ENCODE assay signal across 24 cellular contexts in genomic region chr6:15518878-15519277, GRCh38.
DNase-seq lines count a peak whose midpoint lies in the region; ATAC-seq and TF ChIP-seq lines count a peak whose summit lies in the region.
"Had no signal": no experiment of that assay in that cellular context is flagged by ENCODE, and none has a peak within 500 bp of the region (broad histone marks: within the 10 kb centered on the region; RNA-seq: fewer than 3 reads in every experiment).

No MANE protein-coding gene starts in this region.

- peaks cover 0 to 4% (median 1%) of the 10 kb centered on the region in 4 donors for H3K4me1 Mint-ChIP-seq in CD4-positive, CD25-positive, alpha-beta regulatory T cell
- H3K4me1 Mint-ChIP-seq in activated B cell treated with CpG ODN at 0.5 μM for 24 hours: no peaks in the 10 kb centered on the region
- H3K4me1 Mint-ChIP-seq in natural killer cell treated with Interleukin-12 subunit alpha and Interleukin-12 subunit beta and Interleukin-15 and Interleukin-18, amount 100 ng/mL, for 72 hours (ENCODE audit: low read depth in 2 of 2): peaks cover 44 to 46% of the 10 kb centered on the region in 2 donors

- H3K27me3 Mint-ChIP-seq in CD4-positive, CD25-positive, alpha-beta regulatory T cell: no peaks in the 10 kb centered on the region
- no peaks in the 10 kb centered on the region for H3K27me3 Mint-ChIP-seq in activated B cell treated with CpG ODN at 0.5 μM for 24 hours
- no peaks in the 10 kb centered on the region for H3K27me3 Mint-ChIP-seq in natural killer cell treated with Interleukin-12 subunit alpha and Interleukin-12 subunit beta and Interleukin-15 and Interleukin-18, amount 100 ng/mL, for 72 hours
- H3K27me3 Mint-ChIP-seq: activated CD4-positive, alpha-beta memory T cell treated with anti-CD3 and anti-CD28 coated beads, Interleukin-2, amount 10 ng/mL, durations not matched to agents 7 days and 5 days; B cell had no signal

- CTCF ChIA-PET in activated B cell treated with CpG ODN at 0.5 μM for 24 hours (lab: Charles Lee): interaction anchor here (0.8 kb wide), 1 partner anchor 213 kb away, joined by 3 read pairs; no protein-coding TSS in a partner anchor

- peaks cover 80% of the 10 kb centered on the region for H3K36me3 ChIP-seq in CD4-positive, CD25-positive, alpha-beta regulatory T cell (ENCODE audit: control insufficient read depth, insufficient read depth, low read length)

- DNase-seq in DMS53 (lab: John Stamatoyannopoulos, UW) (peak; percentile 47), DMS53 treated with DMSO at 0.1 percent for 48 hours (lab: John Stamatoyannopoulos, UW; ENCODE audit: unreplicated experiment) (no peak), activated B cell treated with CpG ODN at 0.5 μM for 24 hours (no peak), SHP77 treated with DMSO at 0.1 percent for 48 hours (lab: John Stamatoyannopoulos, UW) (no peak), DMS114 treated with DMSO at 0.1 percent for 48 hours (lab: John Stamatoyannopoulos, UW; ENCODE audit: unreplicated experiment) (no peak)
- DNase-seq in CD4-positive, CD25-positive, alpha-beta regulatory T cell: no peak
- DNase-seq in natural killer cell treated with Interleukin-12 subunit alpha and Interleukin-12 subunit beta and Interleukin-15 and Interleukin-18, amount 100 ng/mL, for 72 hours (ENCODE audit: low spot score): no peak
- DNase-seq: 8988T; activated CD4-positive, alpha-beta memory T cell treated with anti-CD3 and anti-CD28 coated beads, Interleukin-2, amount 10 ng/mL, durations not matched to agents 7 days and 5 days; erythroblast; KBM-7; mesendoderm; NCI-H1694; NCI-H446; stimulated activated CD4-positive, alpha-beta T cell treated with anti-CD3 and anti-CD28 coated beads, Interleukin-4, amount 100 ng/mL, for 1 hour; upper lobe of left lung had no signal

- no peak overlapping the region for H3K4me3 Mint-ChIP-seq in CD4-positive, CD25-positive, alpha-beta regulatory T cell
- H3K4me3 Mint-ChIP-seq in activated B cell treated with CpG ODN at 0.5 μM for 24 hours: no peak overlapping the region
- no peak overlapping the region for H3K4me3 Mint-ChIP-seq in natural killer cell treated with Interleukin-12 subunit alpha and Interleukin-12 subunit beta and Interleukin-15 and Interleukin-18, amount 100 ng/mL, for 72 hours
- H3K4me3 Mint-ChIP-seq: activated CD4-positive, alpha-beta memory T cell treated with anti-CD3 and anti-CD28 coated beads, Interleukin-2, amount 10 ng/mL, durations not matched to agents 7 days and 5 days; B cell; nephron had no signal

- no peaks in the 10 kb centered on the region for H3K27me3 ChIP-seq in CD4-positive, CD25-positive, alpha-beta regulatory T cell (ENCODE audit: control insufficient read depth, insufficient read depth, low read length)
- H3K27me3 ChIP-seq: cardiac muscle cell, dorsolateral prefrontal cortex, upper lobe of left lung had no signal

- H3K27ac ChIP-seq in CD4-positive, CD25-positive, alpha-beta regulatory T cell (ENCODE audit: insufficient read depth, low read length, poor library complexity, severe bottlenecking): no peak overlapping the region
- H3K27ac ChIP-seq: cardiac muscle cell, HL-60, prostate gland, skin epidermis, upper lobe of left lung had no signal

- peak overlapping the region in 2 of 3 donors; percentile 1 to 58 for H3K27ac Mint-ChIP-seq in CD4-positive, CD25-positive, alpha-beta regulatory T cell
- peak overlapping the region; percentile 31 for H3K27ac Mint-ChIP-seq in activated B cell treated with CpG ODN at 0.5 μM for 24 hours
- H3K27ac Mint-ChIP-seq in natural killer cell treated with Interleukin-12 subunit alpha and Interleukin-12 subunit beta and Interleukin-15 and Interleukin-18, amount 100 ng/mL, for 72 hours: peak overlapping the region; percentile 64 to 72
- H3K27ac Mint-ChIP-seq: activated CD4-positive, alpha-beta memory T cell treated with anti-CD3 and anti-CD28 coated beads, Interleukin-2, amount 10 ng/mL, durations not matched to agents 7 days and 5 days; nephron had no signal

- no peak overlapping the region for H3K4me3 ChIP-seq in CD4-positive, CD25-positive, alpha-beta regulatory T cell (ENCODE audit: low read depth, low read length)
- H3K4me3 ChIP-seq: cardiac muscle cell, dorsolateral prefrontal cortex, prostate gland, skin epidermis, upper lobe of left lung had no signal

- H3K4me1 ChIP-seq in CD4-positive, CD25-positive, alpha-beta regulatory T cell (ENCODE audit: control insufficient read depth, insufficient read depth, low read length, poor library complexity, severe bottlenecking): no peaks in the 10 kb centered on the region
- H3K4me1 ChIP-seq: prostate gland had no signal

- intact Hi-C loops in activated B cell treated with CpG ODN at 0.5 μM for 24 hours (cut with micrococcal nuclease): no loop called here

- ATAC-seq in CD4-positive, CD25-positive, alpha-beta regulatory T cell (ENCODE audit: low read depth in 2 of 2): no peak
- ATAC-seq in activated B cell treated with CpG ODN at 0.5 μM for 24 hours (ENCODE audit: low read depth) (no peak), GM21619 (IDR thresholded peaks at IDR 0.05; ENCODE audit: unreplicated experiment) (no peak)
- ATAC-seq in natural killer cell treated with Interleukin-12 subunit alpha and Interleukin-12 subunit beta and Interleukin-15 and Interleukin-18, amount 100 ng/mL, for 72 hours: no peak

- peaks cover 67% of the 10 kb centered on the region for H3K36me3 Mint-ChIP-seq in CD4-positive, CD25-positive, alpha-beta regulatory T cell
- peaks cover 99% of the 10 kb centered on the region for H3K36me3 Mint-ChIP-seq in activated B cell treated with CpG ODN at 0.5 μM for 24 hours (ENCODE audit: low read depth)
- H3K36me3 Mint-ChIP-seq in natural killer cell treated with Interleukin-12 subunit alpha and Interleukin-12 subunit beta and Interleukin-15 and Interleukin-18, amount 100 ng/mL, for 72 hours: peaks cover 14% of the 10 kb centered on the region

- POLR2A ChIA-PET in activated B cell treated with CpG ODN at 0.5 μM for 24 hours (lab: Charles Lee): no interaction called here

- no peak for TF ChIP-seq CTCF in activated B cell treated with CpG ODN at 0.5 μM for 24 hours (IDR thresholded peaks at IDR 0.05)

- no peaks in the 10 kb centered on the region for H3K9me3 Mint-ChIP-seq in CD4-positive, CD25-positive, alpha-beta regulatory T cell
- no peaks in the 10 kb centered on the region for H3K9me3 Mint-ChIP-seq in activated B cell treated with CpG ODN at 0.5 μM for 24 hours
- no peaks in the 10 kb centered on the region for H3K9me3 Mint-ChIP-seq in natural killer cell treated with Interleukin-12 subunit alpha and Interleukin-12 subunit beta and Interleukin-15 and Interleukin-18, amount 100 ng/mL, for 72 hours
- H3K9me3 Mint-ChIP-seq: activated CD4-positive, alpha-beta memory T cell treated with anti-CD3 and anti-CD28 coated beads, Interleukin-2, amount 10 ng/mL, durations not matched to agents 7 days and 5 days had no signal

- H3K9me3 ChIP-seq in CD4-positive, CD25-positive, alpha-beta regulatory T cell (ENCODE audit: control insufficient read depth in 2 of 2, low read length in 2 of 2): no peaks in the 10 kb centered on the region
- H3K9me3 ChIP-seq: prostate gland, upper lobe of left lung had no signal
